Comparison of ENCODE assay signal across 1 cellular context in the genomic region with DNA sequence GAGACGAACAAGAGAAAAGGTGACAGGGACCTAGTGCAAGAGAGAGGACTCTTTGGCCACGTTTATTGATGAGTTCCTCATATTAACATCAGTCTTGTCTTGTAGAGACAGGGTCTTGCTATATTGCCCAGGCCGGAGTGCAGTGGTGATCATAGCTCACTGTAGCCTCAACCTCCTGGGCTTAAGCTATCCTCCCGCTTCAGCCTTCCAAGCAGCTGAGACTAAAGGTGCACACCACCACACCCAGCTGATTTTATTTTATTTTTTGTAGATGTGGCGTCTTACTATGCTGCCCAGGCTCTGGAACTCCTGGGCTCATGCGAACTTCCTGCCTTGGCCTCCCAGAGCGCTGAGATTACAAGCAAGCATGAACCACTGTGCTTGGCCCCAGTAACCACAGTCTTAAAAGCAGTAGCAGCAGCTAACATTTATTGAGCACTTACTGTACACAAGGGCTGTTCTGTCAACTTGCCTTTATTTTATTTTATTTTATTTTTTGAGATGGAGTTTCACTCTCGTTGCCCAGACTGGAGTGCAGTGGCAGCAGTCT.
A peak's percentile ranks its signal among the peaks of the same experiment; 100 is the strongest.
TF ChIP-seq lines count a peak whose summit lies in the region.

No MANE protein-coding gene starts in this region.

TF ChIP-seq in K562, 482 proteins besides CTCF, POLR2A, EP300 and RAD21:
- peak; percentile 94 for TF ChIP-seq ZNF121 (CRISPR knock-in tag; conservative IDR thresholded peaks at IDR 0.05)
- TF ChIP-seq BRD4 (IDR thresholded peaks at IDR 0.05) = no peak
- no peak for TF ChIP-seq ATF1 (CRISPR knock-in tag; IDR thresholded peaks at IDR 0.05)
- TF ChIP-seq ATF1 (tag; IDR thresholded peaks at IDR 0.05) = peak; percentile 61; the same call in 1 of the 2 replicates
- TF ChIP-seq BCOR (IDR thresholded peaks at IDR 0.05) = peak; percentile 5; the same call in 1 of the 2 replicates
- TF ChIP-seq HDAC2 (IDR thresholded peaks at IDR 0.05) = 0 out of 2 replicates have a peak, but pooled peaks have one; percentile 4
- no peak for TF ChIP-seq HNRNPL (IDR thresholded peaks at IDR 0.05; ENCODE audit: low read depth, low read length)
